9 cellular contexts compared by ENCODE assay signal in genomic region chr14:65286443-65286842, GRCh38.
A peak's percentile ranks its signal among the peaks of the same experiment; 100 is the strongest.
DNase-seq lines count a peak whose midpoint lies in the region; ATAC-seq and TF ChIP-seq lines count a peak whose summit lies in the region.
"Had no signal": no experiment of that assay in that cellular context is flagged by ENCODE, and none has a peak within 500 bp of the region (broad histone marks: within the 10 kb centered on the region; RNA-seq: fewer than 3 reads in every experiment).

No MANE protein-coding gene starts in this region.

- in situ Hi-C loops in gastrocnemius medialis (cut with MboI; ENCODE audit: low sequenced_read_pairs in 4 of 4), result no loop called here

- H3K4me2 ChIP-seq in BLaER1 treated with 17β-estradiol and CSF1 and Interleukin-3, amounts not matched to agents 10 nM and 100 nM, result peak overlapping the region in 9 of 11 experiments; percentile 74 to 97 (median 87); a peak in 18 of 22 replicates
- H3K4me2 ChIP-seq in SU-DHL-6 (ENCODE audit: low read depth, low read length, poor library complexity, severe bottlenecking), result peak overlapping the region; percentile 39

- TF ChIP-seq CTCF in SU-DHL-6 (IDR thresholded peaks at IDR 0.05; ENCODE audit: insufficient read depth, low read length, poor library complexity, severe bottlenecking), result peak; percentile 40
- no peak for TF ChIP-seq CTCF in gastrocnemius medialis (IDR thresholded peaks at IDR 0.05 in 4 of 5, conservative IDR thresholded peaks at IDR 0.05 in 1 of 5)

- H3K36me3 ChIP-seq in BLaER1 treated with 17β-estradiol and CSF1 and Interleukin-3, amounts not matched to agents 10 nM and 100 nM, result no peaks in the 10 kb centered on the region
- H3K36me3 ChIP-seq in SU-DHL-6 (ENCODE audit: low read length) (no peaks in the 10 kb centered on the region), gastrocnemius medialis (no peaks in the 10 kb centered on the region)

- no peak for TF ChIP-seq POLR2A in gastrocnemius medialis (IDR thresholded peaks at IDR 0.05)

- DNase-seq in globus pallidus (ENCODE audit: low spot score), result peak; percentile 69
- DNase-seq in gastrocnemius medialis, result no peak
- no peak for DNase-seq in D341Med (ENCODE audit: low spot score)

- peak overlapping the region in 2 of 11 experiments; percentile 80; a peak in 3 of 22 replicates for H3K9ac ChIP-seq in BLaER1 treated with 17β-estradiol and CSF1 and Interleukin-3, amounts not matched to agents 10 nM and 100 nM
- no peak overlapping the region for H3K9ac ChIP-seq in SU-DHL-6 (ENCODE audit: low read length)

- no peaks in the 10 kb centered on the region for H4K20me1 ChIP-seq in BLaER1 treated with 17β-estradiol and CSF1 and Interleukin-3, amounts not matched to agents 10 nM and 100 nM
- no peaks in the 10 kb centered on the region for H4K20me1 ChIP-seq in SU-DHL-6 (ENCODE audit: low read depth, low read length)

- intact Hi-C loops in gastrocnemius medialis (cut with DNase I; ENCODE audit: low total_unique reads), result no loop called here

- H3K27me3 ChIP-seq in BLaER1 treated with 17β-estradiol and CSF1 and Interleukin-3, amounts not matched to agents 10 nM and 100 nM, result peaks cover 0 to 6% (median 0%) of the 10 kb centered on the region in 11 experiments; a peak in 1 of 22 replicates
- H3K27me3 ChIP-seq in SU-DHL-6 (ENCODE audit: low read length), result no peaks in the 10 kb centered on the region
- no peaks in the 10 kb centered on the region for H3K27me3 ChIP-seq in gastrocnemius medialis

- no peaks in the 10 kb centered on the region for H3F3A ChIP-seq in SU-DHL-6 (ENCODE audit: insufficient read depth)

- H3K9me3 ChIP-seq in BLaER1 treated with 17β-estradiol and CSF1 and Interleukin-3, amounts not matched to agents 10 nM and 100 nM (replicated peaks in 1 of 11), result no peaks in the 10 kb centered on the region
- no peaks in the 10 kb centered on the region for H3K9me3 ChIP-seq in SU-DHL-6 (ENCODE audit: insufficient read depth, low read length)
- H3K9me3 ChIP-seq in gastrocnemius medialis, result no peaks in the 10 kb centered on the region

- ATAC-seq in GM18868 (IDR thresholded peaks at IDR 0.05; ENCODE audit: unreplicated experiment) (peak; percentile 24), GM19455 (IDR thresholded peaks at IDR 0.05; ENCODE audit: unreplicated experiment) (no peak), gastrocnemius medialis (no peak), GM19463 (IDR thresholded peaks at IDR 0.05; ENCODE audit: unreplicated experiment) (no peak)

- no peak overlapping the region for H3K4me3 ChIP-seq in BLaER1 treated with 17β-estradiol and CSF1 and Interleukin-3, amounts not matched to agents 10 nM and 100 nM
- H3K4me3 ChIP-seq in SU-DHL-6 (ENCODE audit: insufficient read depth, low read length, poor library complexity, severe bottlenecking) (no peak overlapping the region), gastrocnemius medialis (no peak overlapping the region)
- H3K4me3 ChIP-seq: coronary artery had no signal

- H2AFZ ChIP-seq in SU-DHL-6 (ENCODE audit: low read depth, low read length, severe bottlenecking), result no peak overlapping the region

- no peaks in the 10 kb centered on the region for H3K79me2 ChIP-seq in SU-DHL-6 (ENCODE audit: insufficient read depth, low read length)

- peak overlapping the region in 4 of 11 experiments; percentile 85 to 93 (median 90); a peak in 7 of 22 replicates for H3K27ac ChIP-seq in BLaER1 treated with 17β-estradiol and CSF1 and Interleukin-3, amounts not matched to agents 10 nM and 100 nM
- H3K27ac ChIP-seq in SU-DHL-6 (ENCODE audit: low read depth, low read length) (peak overlapping the region; percentile 50; the same call in 1 of the 2 replicates), gastrocnemius medialis (no peak overlapping the region)
- H3K27ac ChIP-seq: coronary artery had no signal

- H3K4me1 ChIP-seq in BLaER1 treated with 17β-estradiol and CSF1 and Interleukin-3, amounts not matched to agents 10 nM and 100 nM, result peaks cover 53 to 95% (median 86%) of the 10 kb centered on the region in 10 experiments
- H3K4me1 ChIP-seq in gastrocnemius medialis, result no peaks in the 10 kb centered on the region

- H3K9me2 ChIP-seq in SU-DHL-6 (replicated peaks; ENCODE audit: insufficient read depth, low read length), result no peaks in the 10 kb centered on the region
